Comparison of ENCODE assay signal across 14 cellular contexts in the genomic region with DNA sequence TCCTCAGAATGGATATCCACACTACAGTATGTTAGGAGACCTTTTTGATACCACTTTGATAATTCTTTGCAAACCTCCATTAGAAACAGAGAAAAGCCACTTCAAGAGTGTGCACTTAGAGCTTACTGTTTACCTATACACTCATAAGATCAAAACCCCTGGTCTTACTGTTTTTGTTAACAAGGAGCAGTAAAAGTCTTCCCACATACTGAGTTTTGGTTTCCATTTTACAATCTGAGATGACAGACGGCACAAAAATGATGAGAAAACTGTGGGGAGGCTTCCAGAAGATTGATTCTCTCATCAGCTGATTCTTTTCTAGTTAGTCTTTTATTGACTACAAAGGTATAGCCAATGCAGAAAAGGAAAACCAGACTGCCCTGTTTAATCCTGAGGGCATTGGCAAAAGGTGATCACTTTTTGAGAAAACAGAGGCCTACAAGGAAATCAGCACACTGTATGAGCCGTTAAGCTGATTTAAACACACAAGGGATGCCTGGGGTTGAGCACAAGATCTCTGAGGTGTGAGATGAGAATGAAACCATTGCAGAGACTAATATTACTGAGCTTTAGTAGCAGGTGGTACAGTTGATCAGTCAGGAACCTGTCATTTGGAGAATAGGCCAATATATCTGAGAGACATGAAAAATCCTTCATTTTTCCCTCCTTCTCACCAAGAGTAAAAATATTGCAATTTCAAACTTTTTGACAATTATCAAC.
DNase-seq lines count a peak whose midpoint lies in the region; ATAC-seq and TF ChIP-seq lines count a peak whose summit lies in the region.
"Had no signal": no experiment of that assay in that cellular context is flagged by ENCODE, and none has a peak within 500 bp of the region (broad histone marks: within the 10 kb centered on the region; RNA-seq: fewer than 3 reads in every experiment).

No MANE protein-coding gene starts in this region.

- H3K36me3 Mint-ChIP-seq in activated naive CD4-positive, alpha-beta T cell treated with anti-CD3 and anti-CD28 coated beads for 36 hours (ENCODE audit: low read depth) = no peaks in the 10 kb centered on the region
- H3K36me3 Mint-ChIP-seq: CD8-positive, alpha-beta memory T cell had no signal

- ATAC-seq in GM18909 (IDR thresholded peaks at IDR 0.05; ENCODE audit: poor library complexity, unreplicated experiment) (peak; percentile 84), GM21576 (IDR thresholded peaks at IDR 0.05; ENCODE audit: unreplicated experiment) (peak; percentile 93), HG03103 (IDR thresholded peaks at IDR 0.05; ENCODE audit: low read depth, unreplicated experiment) (peak; percentile 57), PC-3 (no peak)
- ATAC-seq: stimulated activated naive CD8-positive, alpha-beta T cell treated with anti-CD3 and anti-CD28 coated beads, Interleukin-15, amount 100 ng/mL, for 72 hours had no signal

- H3K27me3 ChIP-seq in WERI-Rb-1 (ENCODE audit: insufficient read depth, low read depth, severe bottlenecking) (no peaks in the 10 kb centered on the region), PC-3 (ENCODE audit: low read length) (peaks cover 48% of the 10 kb centered on the region)
- H3K27me3 ChIP-seq: breast epithelium had no signal

- H2AFZ ChIP-seq in PC-3 (ENCODE audit: low read length) = no peak overlapping the region

- H3K9me2 ChIP-seq in PC-3 (replicated peaks; ENCODE audit: low read length) = no peaks in the 10 kb centered on the region

- H4K20me1 ChIP-seq in PC-3 (ENCODE audit: low read length) = no peaks in the 10 kb centered on the region

- no peak overlapping the region for H3K4me3 Mint-ChIP-seq in activated naive CD4-positive, alpha-beta T cell treated with anti-CD3 and anti-CD28 coated beads for 36 hours
- H3K4me3 Mint-ChIP-seq: CD8-positive, alpha-beta memory T cell; stimulated activated naive CD8-positive, alpha-beta T cell treated with anti-CD3 and anti-CD28 coated beads, Interleukin-15, amount 100 ng/mL, for 72 hours had no signal

- H3K4me3 ChIP-seq in WERI-Rb-1 (ENCODE audit: low read depth, low read length) (no peak overlapping the region), PC-3 (ENCODE audit: low read length) (no peak overlapping the region)
- H3K4me3 ChIP-seq: breast epithelium had no signal

- no peaks in the 10 kb centered on the region for H3K4me1 ChIP-seq in PC-3 (ENCODE audit: insufficient read depth, low read length)
- H3K4me1 ChIP-seq: breast epithelium had no signal

- no peak overlapping the region for H3K4me2 ChIP-seq in PC-3 (ENCODE audit: low read length)

- H3K9ac ChIP-seq in PC-3 (ENCODE audit: low read length) = no peak overlapping the region

- no peaks in the 10 kb centered on the region for H3K4me1 Mint-ChIP-seq in activated naive CD4-positive, alpha-beta T cell treated with anti-CD3 and anti-CD28 coated beads for 36 hours (ENCODE audit: low read depth)
- H3K4me1 Mint-ChIP-seq: CD8-positive, alpha-beta memory T cell; stimulated activated naive CD8-positive, alpha-beta T cell treated with anti-CD3 and anti-CD28 coated beads, Interleukin-15, amount 100 ng/mL, for 72 hours had no signal

- TF ChIP-seq CTCF in WERI-Rb-1 (IDR thresholded peaks at IDR 0.05; ENCODE audit: low read depth, low read length) (no peak), PC-3 (conservative IDR thresholded peaks at IDR 0.05; ENCODE audit: low read depth, low read length) (no peak)

- POLR2A ChIA-PET in PC-3 (lab: Charles Lee; ENCODE audit: unreplicated experiment) = no interaction called here

- no TSS peak for BruUV-seq in PC-3 (replicated peaks; lab: Mats Ljungman, UMichigan)

- peak; percentile 33 for DNase-seq in WERI-Rb-1
- DNase-seq in activated naive CD4-positive, alpha-beta T cell treated with anti-CD3 and anti-CD28 coated beads for 36 hours = no peak
- DNase-seq in NCI-H345 (lab: John Stamatoyannopoulos, UW) = no peak
- DNase-seq in PC-3 = no peak
- DNase-seq in NCI-H2227 treated with DMSO at 0.1 percent for 48 hours (lab: John Stamatoyannopoulos, UW) = no peak
- DNase-seq: CD8-positive, alpha-beta memory T cell; NCI-H1092; NCI-H774; stimulated activated CD4-positive, alpha-beta T cell treated with anti-CD3 and anti-CD28 coated beads, Interleukin-4, amount 100 ng/mL, for 1 hour; stimulated activated naive CD8-positive, alpha-beta T cell treated with anti-CD3 and anti-CD28 coated beads, Interleukin-15, amount 100 ng/mL, for 72 hours had no signal

- no peaks in the 10 kb centered on the region for H3K9me3 ChIP-seq in WERI-Rb-1 (ENCODE audit: severe bottlenecking)
- H3K9me3 ChIP-seq in PC-3 (ENCODE audit: low read length) = no peaks in the 10 kb centered on the region
- H3K9me3 ChIP-seq: breast epithelium had no signal

- H3F3A ChIP-seq in PC-3 (ENCODE audit: low read length, unreplicated experiment) = no peaks in the 10 kb centered on the region

- H3K27ac ChIP-seq in WERI-Rb-1 (peak overlapping the region; percentile 30), PC-3 (ENCODE audit: low read length) (no peak overlapping the region)
- H3K27ac ChIP-seq: breast epithelium had no signal

- no peak overlapping the region for H3K27ac Mint-ChIP-seq in activated naive CD4-positive, alpha-beta T cell treated with anti-CD3 and anti-CD28 coated beads for 36 hours
- H3K27ac Mint-ChIP-seq: CD8-positive, alpha-beta memory T cell; stimulated activated naive CD8-positive, alpha-beta T cell treated with anti-CD3 and anti-CD28 coated beads, Interleukin-15, amount 100 ng/mL, for 72 hours had no signal

- no peaks in the 10 kb centered on the region for H3K79me2 ChIP-seq in PC-3 (ENCODE audit: low read length)

- H3K27me3 Mint-ChIP-seq in activated naive CD4-positive, alpha-beta T cell treated with anti-CD3 and anti-CD28 coated beads for 36 hours (ENCODE audit: low read depth) = no peaks in the 10 kb centered on the region
- H3K27me3 Mint-ChIP-seq: CD8-positive, alpha-beta memory T cell; stimulated activated naive CD8-positive, alpha-beta T cell treated with anti-CD3 and anti-CD28 coated beads, Interleukin-15, amount 100 ng/mL, for 72 hours had no signal

- intact Hi-C loops in activated naive CD4-positive, alpha-beta T cell treated with anti-CD3 and anti-CD28 coated beads for 36 hours (cut with micrococcal nuclease) = no loop called here
- intact Hi-C loops in PC-3 (cut with micrococcal nuclease) = no loop called here

- H3K9me3 Mint-ChIP-seq in activated naive CD4-positive, alpha-beta T cell treated with anti-CD3 and anti-CD28 coated beads for 36 hours = no peaks in the 10 kb centered on the region
- H3K9me3 Mint-ChIP-seq: stimulated activated naive CD8-positive, alpha-beta T cell treated with anti-CD3 and anti-CD28 coated beads, Interleukin-15, amount 100 ng/mL, for 72 hours had no signal

- CTCF ChIA-PET in activated naive CD4-positive, alpha-beta T cell treated with anti-CD3 and anti-CD28 coated beads for 36 hours (lab: Charles Lee) = no interaction called here
- CTCF ChIA-PET in PC-3 (lab: Charles Lee) = no interaction called here

- H3K36me3 ChIP-seq in WERI-Rb-1 (no peaks in the 10 kb centered on the region), PC-3 (ENCODE audit: low read depth, low read length) (no peaks in the 10 kb centered on the region)
- H3K36me3 ChIP-seq: breast epithelium had no signal
